12 cellular contexts compared by ENCODE assay signal in the genomic region with DNA sequence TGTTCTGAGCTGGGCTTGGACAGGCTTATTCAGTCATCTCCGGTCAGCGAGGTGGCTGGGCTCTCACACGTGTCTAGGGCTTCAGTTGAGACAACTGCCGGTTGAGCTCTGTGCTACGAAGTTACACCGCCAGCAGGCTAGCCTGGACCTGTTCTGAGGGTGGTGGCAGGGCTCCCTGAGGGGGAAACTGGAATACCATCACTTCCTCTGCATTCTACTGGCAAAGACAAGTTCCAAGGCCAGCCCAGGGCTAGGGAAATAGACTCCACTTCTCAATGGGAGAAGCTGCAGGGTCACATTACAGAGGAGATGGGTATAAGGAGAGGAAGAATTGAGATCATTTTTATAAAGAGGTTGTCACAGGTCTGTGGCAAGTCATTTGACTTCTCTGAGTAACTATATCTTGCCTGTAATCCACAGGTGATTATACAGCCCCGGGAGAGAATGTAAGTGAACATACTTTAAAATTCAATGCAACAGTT. TPM values are rescaled to one million over a fixed set of nuclear protein-coding genes. Genes with fewer than 3 reads are reported as not detected.
DNase-seq lines count a peak whose midpoint lies in the region; ATAC-seq and TF ChIP-seq lines count a peak whose summit lies in the region.
"Had no signal": no experiment of that assay in that cellular context is flagged by ENCODE, and none has a peak within 500 bp of the region (broad histone marks: within the 10 kb centered on the region; RNA-seq: fewer than 3 reads in every experiment).

No MANE protein-coding gene starts in this region.

- H3K27ac ChIP-seq in caudate nucleus (ENCODE audit: low read depth, low read length) = peak overlapping the region; percentile 84
- H3K27ac ChIP-seq: 22Rv1, SK-N-MC had no signal

- peaks cover 29% of the 10 kb centered on the region for H3K4me1 Mint-ChIP-seq in type B pancreatic cell (ENCODE audit: unreplicated experiment)
- H3K4me1 Mint-ChIP-seq: central memory CD8-positive, alpha-beta T cell had no signal

- no peaks in the 10 kb centered on the region for H3K9me3 Mint-ChIP-seq in type B pancreatic cell
- H3K9me3 Mint-ChIP-seq: central memory CD8-positive, alpha-beta T cell had no signal

- ATAC-seq in HG03432 (IDR thresholded peaks at IDR 0.05; ENCODE audit: unreplicated experiment) (no peak), GM19023 (IDR thresholded peaks at IDR 0.05; ENCODE audit: unreplicated experiment) (no peak)

- peaks cover 11% of the 10 kb centered on the region for H3K36me3 Mint-ChIP-seq in type B pancreatic cell

- TF ChIP-seq CTCF in type B pancreatic cell (conservative IDR thresholded peaks at IDR 0.05) = no peak

- H3K27me3 Mint-ChIP-seq in type B pancreatic cell = no peaks in the 10 kb centered on the region

- peak; percentile 73 for DNase-seq in DMS 273 (lab: John Stamatoyannopoulos, UW; ENCODE audit: unreplicated experiment)
- no peak for DNase-seq in DMS 273 treated with DMSO at 0.1 percent for 48 hours (lab: John Stamatoyannopoulos, UW)
- peak in 7 of 61 donors; percentile 14 to 32 (median 28) for DNase-seq in caudate nucleus (lab: John Stamatoyannopoulos, UW)
- DNase-seq in lung microvascular endothelial cell (ENCODE audit: low read depth in 2 of 2) = peak; percentile 20 to 89
- no peak for DNase-seq in type B pancreatic cell (ENCODE audit: extremely low spot score, unreplicated experiment)
- no peak for DNase-seq in activated CD8-positive, alpha-beta memory T cell treated with anti-CD3 and anti-CD28 coated beads for 24 hours
- DNase-seq: NCI-H1048 had no signal

- peak overlapping the region; percentile 39 for H3K27ac Mint-ChIP-seq in type B pancreatic cell

- H3K4me3 Mint-ChIP-seq in type B pancreatic cell = peak overlapping the region; percentile 19
- H3K4me3 Mint-ChIP-seq: central memory CD8-positive, alpha-beta T cell had no signal

RNA-seq across cellular contexts. Expression of a gene that starts 42.2 kb away (rescaled TPM):
- total RNA-seq in lung microvascular endothelial cell = 2.4 and 3.1 TPM in 2 replicates
- total RNA-seq in type B pancreatic cell (ENCODE audit: low replicate concordance) = 0.43 and 13.3 TPM in 2 replicates

Comparison
In these comparisons a context has a peak if more than half of its experiments do, and no peak if none do; other contexts are left out.
1. DNase-seq: peak in DMS 273 (single experiment) and lung microvascular endothelial cell (2 of 2); none in DMS 273 treated with DMSO at 0.1 percent for 48 hours (single experiment), type B pancreatic cell (single experiment) and activated CD8-positive, alpha-beta memory T cell treated with anti-CD3 and anti-CD28 coated beads for 24 hours (single experiment).